ENCODE assay signal across 1 cellular context in the genomic region with DNA sequence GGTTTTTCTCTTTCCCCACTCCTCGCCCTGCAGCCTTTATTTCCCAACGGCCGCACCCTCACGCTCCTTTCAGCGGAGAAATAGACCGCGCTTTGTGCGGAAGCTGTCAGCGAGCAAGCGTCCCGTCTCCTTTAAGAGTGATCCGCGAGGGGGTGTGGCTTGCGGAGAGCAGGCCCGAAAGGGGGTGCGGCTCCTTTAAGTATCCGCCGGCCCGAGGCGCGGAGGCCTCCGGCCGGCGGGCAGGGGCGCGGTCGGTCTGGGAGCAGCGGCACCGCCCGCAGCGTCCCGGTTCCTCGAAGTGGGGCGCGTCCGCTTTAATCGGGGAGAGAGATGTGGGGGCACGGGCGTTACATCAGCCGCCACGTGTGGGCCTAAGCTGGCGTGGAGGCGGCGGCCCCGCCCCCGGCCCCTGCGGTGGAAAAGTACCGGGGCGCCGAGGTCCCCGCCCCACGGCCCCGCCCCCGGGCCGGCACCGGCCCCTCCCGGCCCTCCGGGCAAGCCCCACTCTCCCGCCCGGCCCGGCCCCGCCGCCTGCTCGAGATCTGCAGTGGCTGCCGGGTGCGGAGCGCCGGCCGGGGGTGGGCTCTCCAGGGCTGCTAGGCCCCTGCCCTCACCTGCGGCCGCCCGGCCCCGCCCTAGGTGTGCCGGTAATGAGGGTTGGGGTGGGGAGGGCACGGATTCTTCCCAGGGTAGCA.
TF ChIP-seq lines count a peak whose summit lies in the region.

No MANE protein-coding gene starts in this region.

TF ChIP-seq in K562, 482 proteins besides CTCF, POLR2A, EP300 and RAD21 (continued from another document and continues in another):
- no peak for TF ChIP-seq ZBTB33 (CRISPR knock-in tag; IDR thresholded peaks at IDR 0.05)
- peak; percentile 39 for TF ChIP-seq MXD1 (CRISPR knock-in tag; IDR thresholded peaks at IDR 0.05; ENCODE audit: borderline replicate concordance, poor library complexity, severe bottlenecking)
- no peak for TF ChIP-seq PML (IDR thresholded peaks at IDR 0.05; ENCODE audit: low read length)
- no peak for TF ChIP-seq STAT5B (CRISPR knock-in tag; IDR thresholded peaks at IDR 0.05)
- 0 out of 4 replicates have a peak, but pooled peaks of 1 of the 2 experiments have one; percentile 30 for TF ChIP-seq ETV6 (IDR thresholded peaks at IDR 0.05; ENCODE audit: borderline replicate concordance in 1 of 2, low read depth in 2 of 2, low read length in 1 of 2)
- no peak for TF ChIP-seq ETV6 (CRISPR knock-in tag; IDR thresholded peaks at IDR 0.05; ENCODE audit: borderline replicate concordance)
- TF ChIP-seq AFF1 (IDR thresholded peaks at IDR 0.05; ENCODE audit: low read depth in 1 of 2, partially characterized antibody in 2 of 2): no peak
- TF ChIP-seq ZNF318 (IDR thresholded peaks at IDR 0.05; ENCODE audit: borderline replicate concordance in 1 of 2, low read depth in 1 of 2): no peak
- TF ChIP-seq RUNX1 (IDR thresholded peaks at IDR 0.05; ENCODE audit: low read depth): no peak
- TF ChIP-seq ZC3H4 (CRISPR knock-in tag; IDR thresholded peaks at IDR 0.05; ENCODE audit: borderline replicate concordance): no peak
- peak; percentile 99 for TF ChIP-seq EP400 (IDR thresholded peaks at IDR 0.05)
- TF ChIP-seq, protein P1, sequence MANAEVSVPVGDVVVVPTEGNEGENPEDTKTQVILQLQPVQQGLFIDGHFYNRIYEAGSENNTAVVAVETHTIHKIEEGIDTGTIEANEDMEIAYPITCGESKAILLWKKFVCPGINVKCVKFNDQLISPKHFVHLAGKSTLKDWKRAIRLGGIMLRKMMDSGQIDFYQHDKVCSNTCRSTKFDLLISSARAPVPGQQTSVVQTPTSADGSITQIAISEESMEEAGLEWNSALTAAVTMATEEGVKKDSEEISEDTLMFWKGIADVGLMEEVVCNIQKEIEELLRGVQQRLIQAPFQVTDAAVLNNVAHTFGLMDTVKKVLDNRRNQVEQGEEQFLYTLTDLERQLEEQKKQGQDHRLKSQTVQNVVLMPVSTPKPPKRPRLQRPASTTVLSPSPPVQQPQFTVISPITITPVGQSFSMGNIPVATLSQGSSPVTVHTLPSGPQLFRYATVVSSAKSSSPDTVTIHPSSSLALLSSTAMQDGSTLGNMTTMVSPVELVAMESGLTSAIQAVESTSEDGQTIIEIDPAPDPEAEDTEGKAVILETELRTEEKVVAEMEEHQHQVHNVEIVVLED (CRISPR knock-in tag; IDR thresholded peaks at IDR 0.05): peak; percentile 42; the same call in 1 of the 2 replicates
- no peak for TF ChIP-seq ESRRB (CRISPR knock-in tag; IDR thresholded peaks at IDR 0.05; ENCODE audit: borderline replicate concordance)
- no peak for TF ChIP-seq PPARD (CRISPR knock-in tag; IDR thresholded peaks at IDR 0.05)
- TF ChIP-seq ZNF184 (CRISPR knock-in tag; IDR thresholded peaks at IDR 0.05): no peak
- TF ChIP-seq PRPF4 (IDR thresholded peaks at IDR 0.05; ENCODE audit: insufficient read depth, low read depth, low read length, poor library complexity, severe bottlenecking): no peak
- no peak for TF ChIP-seq PYGO2 (tag; IDR thresholded peaks at IDR 0.05)
- no peak for TF ChIP-seq TCF7L2 (IDR thresholded peaks at IDR 0.05; ENCODE audit: low read depth, low read length)
- TF ChIP-seq, protein P2, sequence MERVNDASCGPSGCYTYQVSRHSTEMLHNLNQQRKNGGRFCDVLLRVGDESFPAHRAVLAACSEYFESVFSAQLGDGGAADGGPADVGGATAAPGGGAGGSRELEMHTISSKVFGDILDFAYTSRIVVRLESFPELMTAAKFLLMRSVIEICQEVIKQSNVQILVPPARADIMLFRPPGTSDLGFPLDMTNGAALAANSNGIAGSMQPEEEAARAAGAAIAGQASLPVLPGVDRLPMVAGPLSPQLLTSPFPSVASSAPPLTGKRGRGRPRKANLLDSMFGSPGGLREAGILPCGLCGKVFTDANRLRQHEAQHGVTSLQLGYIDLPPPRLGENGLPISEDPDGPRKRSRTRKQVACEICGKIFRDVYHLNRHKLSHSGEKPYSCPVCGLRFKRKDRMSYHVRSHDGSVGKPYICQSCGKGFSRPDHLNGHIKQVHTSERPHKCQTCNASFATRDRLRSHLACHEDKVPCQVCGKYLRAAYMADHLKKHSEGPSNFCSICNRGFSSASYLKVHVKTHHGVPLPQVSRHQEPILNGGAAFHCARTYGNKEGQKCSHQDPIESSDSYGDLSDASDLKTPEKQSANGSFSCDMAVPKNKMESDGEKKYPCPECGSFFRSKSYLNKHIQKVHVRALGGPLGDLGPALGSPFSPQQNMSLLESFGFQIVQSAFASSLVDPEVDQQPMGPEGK (CRISPR knock-in tag; IDR thresholded peaks at IDR 0.05; ENCODE audit: borderline replicate concordance): no peak
- TF ChIP-seq, protein P3, sequence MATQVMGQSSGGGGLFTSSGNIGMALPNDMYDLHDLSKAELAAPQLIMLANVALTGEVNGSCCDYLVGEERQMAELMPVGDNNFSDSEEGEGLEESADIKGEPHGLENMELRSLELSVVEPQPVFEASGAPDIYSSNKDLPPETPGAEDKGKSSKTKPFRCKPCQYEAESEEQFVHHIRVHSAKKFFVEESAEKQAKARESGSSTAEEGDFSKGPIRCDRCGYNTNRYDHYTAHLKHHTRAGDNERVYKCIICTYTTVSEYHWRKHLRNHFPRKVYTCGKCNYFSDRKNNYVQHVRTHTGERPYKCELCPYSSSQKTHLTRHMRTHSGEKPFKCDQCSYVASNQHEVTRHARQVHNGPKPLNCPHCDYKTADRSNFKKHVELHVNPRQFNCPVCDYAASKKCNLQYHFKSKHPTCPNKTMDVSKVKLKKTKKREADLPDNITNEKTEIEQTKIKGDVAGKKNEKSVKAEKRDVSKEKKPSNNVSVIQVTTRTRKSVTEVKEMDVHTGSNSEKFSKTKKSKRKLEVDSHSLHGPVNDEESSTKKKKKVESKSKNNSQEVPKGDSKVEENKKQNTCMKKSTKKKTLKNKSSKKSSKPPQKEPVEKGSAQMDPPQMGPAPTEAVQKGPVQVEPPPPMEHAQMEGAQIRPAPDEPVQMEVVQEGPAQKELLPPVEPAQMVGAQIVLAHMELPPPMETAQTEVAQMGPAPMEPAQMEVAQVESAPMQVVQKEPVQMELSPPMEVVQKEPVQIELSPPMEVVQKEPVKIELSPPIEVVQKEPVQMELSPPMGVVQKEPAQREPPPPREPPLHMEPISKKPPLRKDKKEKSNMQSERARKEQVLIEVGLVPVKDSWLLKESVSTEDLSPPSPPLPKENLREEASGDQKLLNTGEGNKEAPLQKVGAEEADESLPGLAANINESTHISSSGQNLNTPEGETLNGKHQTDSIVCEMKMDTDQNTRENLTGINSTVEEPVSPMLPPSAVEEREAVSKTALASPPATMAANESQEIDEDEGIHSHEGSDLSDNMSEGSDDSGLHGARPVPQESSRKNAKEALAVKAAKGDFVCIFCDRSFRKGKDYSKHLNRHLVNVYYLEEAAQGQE (CRISPR knock-in tag; IDR thresholded peaks at IDR 0.05; ENCODE audit: low read depth): peak; percentile 29; the same call in 1 of the 2 replicates
- no peak for TF ChIP-seq NR3C1 (CRISPR knock-in tag; IDR thresholded peaks at IDR 0.05)
- TF ChIP-seq ZNF668 (CRISPR knock-in tag; IDR thresholded peaks at IDR 0.05): no peak
- TF ChIP-seq, protein P4, sequence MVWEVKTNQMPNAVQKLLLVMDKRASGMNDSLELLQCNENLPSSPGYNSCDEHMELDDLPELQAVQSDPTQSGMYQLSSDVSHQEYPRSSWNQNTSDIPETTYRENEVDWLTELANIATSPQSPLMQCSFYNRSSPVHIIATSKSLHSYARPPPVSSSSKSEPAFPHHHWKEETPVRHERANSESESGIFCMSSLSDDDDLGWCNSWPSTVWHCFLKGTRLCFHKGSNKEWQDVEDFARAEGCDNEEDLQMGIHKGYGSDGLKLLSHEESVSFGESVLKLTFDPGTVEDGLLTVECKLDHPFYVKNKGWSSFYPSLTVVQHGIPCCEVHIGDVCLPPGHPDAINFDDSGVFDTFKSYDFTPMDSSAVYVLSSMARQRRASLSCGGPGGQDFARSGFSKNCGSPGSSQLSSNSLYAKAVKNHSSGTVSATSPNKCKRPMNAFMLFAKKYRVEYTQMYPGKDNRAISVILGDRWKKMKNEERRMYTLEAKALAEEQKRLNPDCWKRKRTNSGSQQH (CRISPR knock-in tag; IDR thresholded peaks at IDR 0.05): no peak
- no peak for TF ChIP-seq ZNF695 (CRISPR knock-in tag; IDR thresholded peaks at IDR 0.05)
- TF ChIP-seq KLF1 (tag; IDR thresholded peaks at IDR 0.05): peak; percentile 78; the same call in 1 of the 2 replicates
- no peak for TF ChIP-seq TAL1 (IDR thresholded peaks at IDR 0.05)
